Comparison of ENCODE assay signal across 16 cellular contexts in the genomic region with DNA sequence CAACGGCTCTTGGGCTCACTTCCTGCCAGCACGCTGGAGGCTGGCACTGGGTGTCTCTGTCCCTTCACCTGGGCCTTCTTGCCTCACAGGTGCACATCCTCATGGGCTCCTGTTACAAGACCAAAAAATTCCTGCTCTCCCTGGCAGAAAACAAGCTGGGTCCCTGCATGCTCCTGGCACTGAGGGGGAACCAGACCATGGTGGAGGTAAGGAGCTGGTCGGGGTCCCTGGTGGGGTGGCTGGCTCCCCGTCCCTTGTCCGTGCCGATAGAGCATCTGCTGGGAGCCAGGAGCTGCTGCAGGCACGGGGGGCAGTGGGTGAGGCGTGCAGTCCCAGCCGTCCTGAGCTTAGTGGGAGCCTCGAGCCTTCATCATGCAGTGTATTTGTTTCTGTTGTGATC.
"Had no signal": no experiment of that assay in that cellular context is flagged by ENCODE, and none has a peak within 500 bp of the region (broad histone marks: within the 10 kb centered on the region; RNA-seq: fewer than 3 reads in every experiment).

No MANE protein-coding gene starts in this region.

- H3K27ac ChIP-seq: adrenal gland, colonic mucosa, psoas muscle, upper lobe of left lung had no signal

- H3K9me3 Mint-ChIP-seq: activated B cell treated with CpG ODN at 0.5 μM for 24 hours; activated CD8-positive, alpha-beta T cell treated with anti-CD3 and anti-CD28 coated beads for 36 hours; natural killer cell treated with Interleukin-12 subunit alpha and Interleukin-12 subunit beta and Interleukin-15 and Interleukin-18, amount 100 ng/mL, for 72 hours; stimulated activated naive CD8-positive, alpha-beta T cell treated with anti-CD3 and anti-CD28 coated beads, Interleukin-15, amount 100 ng/mL, for 72 hours had no signal

- H3K27me3 ChIP-seq: adrenal gland, colonic mucosa, upper lobe of left lung had no signal

- H3K36me3 Mint-ChIP-seq: natural killer cell treated with Interleukin-12 subunit alpha and Interleukin-12 subunit beta and Interleukin-15 and Interleukin-18, amount 100 ng/mL, for 72 hours had no signal

- H3K27me3 Mint-ChIP-seq: activated B cell treated with CpG ODN at 0.5 μM for 24 hours; activated CD8-positive, alpha-beta T cell treated with anti-CD3 and anti-CD28 coated beads for 36 hours; natural killer cell treated with Interleukin-12 subunit alpha and Interleukin-12 subunit beta and Interleukin-15 and Interleukin-18, amount 100 ng/mL, for 72 hours; stimulated activated naive CD8-positive, alpha-beta T cell treated with anti-CD3 and anti-CD28 coated beads, Interleukin-15, amount 100 ng/mL, for 72 hours had no signal

- H3K4me3 ChIP-seq: adrenal gland, colonic mucosa, psoas muscle, upper lobe of left lung had no signal

- ATAC-seq: activated CD8-positive, alpha-beta T cell treated with anti-CD3 and anti-CD28 coated beads for 36 hours; esophagus mucosa; left ventricle myocardium superior; natural killer cell treated with Interleukin-12 subunit alpha and Interleukin-12 subunit beta and Interleukin-15 and Interleukin-18, amount 100 ng/mL, for 72 hours; psoas muscle; sciatic nerve; stimulated activated naive CD8-positive, alpha-beta T cell treated with anti-CD3 and anti-CD28 coated beads, Interleukin-15, amount 100 ng/mL, for 72 hours had no signal

- H3K9me3 ChIP-seq: adrenal gland, colonic mucosa, psoas muscle, upper lobe of left lung had no signal

- DNase-seq: activated B cell treated with CpG ODN at 0.5 μM for 24 hours; activated CD4-positive, alpha-beta T cell treated with anti-CD3 and anti-CD28 coated beads for 48 hours; activated CD8-positive, alpha-beta memory T cell treated with anti-CD3 and anti-CD28 coated beads, Interleukin-2, amount 50 U/mL, for 4 hours; activated CD8-positive, alpha-beta T cell treated with anti-CD3 and anti-CD28 coated beads for 36 hours; adrenal gland; colonic mucosa; hippocampal formation; left ventricle myocardium superior; mesendoderm; stimulated activated naive CD8-positive, alpha-beta T cell treated with anti-CD3 and anti-CD28 coated beads, Interleukin-15, amount 100 ng/mL, for 72 hours; upper lobe of left lung had no signal

- H3K27ac Mint-ChIP-seq: activated B cell treated with CpG ODN at 0.5 μM for 24 hours; natural killer cell treated with Interleukin-12 subunit alpha and Interleukin-12 subunit beta and Interleukin-15 and Interleukin-18, amount 100 ng/mL, for 72 hours had no signal

- FAIRE-seq: TTC549 had no signal

- H3K4me1 Mint-ChIP-seq: activated B cell treated with CpG ODN at 0.5 μM for 24 hours had no signal

- H3K4me3 Mint-ChIP-seq: activated B cell treated with CpG ODN at 0.5 μM for 24 hours; activated CD8-positive, alpha-beta T cell treated with anti-CD3 and anti-CD28 coated beads for 36 hours; natural killer cell treated with Interleukin-12 subunit alpha and Interleukin-12 subunit beta and Interleukin-15 and Interleukin-18, amount 100 ng/mL, for 72 hours; stimulated activated naive CD8-positive, alpha-beta T cell treated with anti-CD3 and anti-CD28 coated beads, Interleukin-15, amount 100 ng/mL, for 72 hours had no signal

- H3K4me1 ChIP-seq: colonic mucosa, psoas muscle had no signal
